ENCODE assay signal across 11 cellular contexts in the genomic region with DNA sequence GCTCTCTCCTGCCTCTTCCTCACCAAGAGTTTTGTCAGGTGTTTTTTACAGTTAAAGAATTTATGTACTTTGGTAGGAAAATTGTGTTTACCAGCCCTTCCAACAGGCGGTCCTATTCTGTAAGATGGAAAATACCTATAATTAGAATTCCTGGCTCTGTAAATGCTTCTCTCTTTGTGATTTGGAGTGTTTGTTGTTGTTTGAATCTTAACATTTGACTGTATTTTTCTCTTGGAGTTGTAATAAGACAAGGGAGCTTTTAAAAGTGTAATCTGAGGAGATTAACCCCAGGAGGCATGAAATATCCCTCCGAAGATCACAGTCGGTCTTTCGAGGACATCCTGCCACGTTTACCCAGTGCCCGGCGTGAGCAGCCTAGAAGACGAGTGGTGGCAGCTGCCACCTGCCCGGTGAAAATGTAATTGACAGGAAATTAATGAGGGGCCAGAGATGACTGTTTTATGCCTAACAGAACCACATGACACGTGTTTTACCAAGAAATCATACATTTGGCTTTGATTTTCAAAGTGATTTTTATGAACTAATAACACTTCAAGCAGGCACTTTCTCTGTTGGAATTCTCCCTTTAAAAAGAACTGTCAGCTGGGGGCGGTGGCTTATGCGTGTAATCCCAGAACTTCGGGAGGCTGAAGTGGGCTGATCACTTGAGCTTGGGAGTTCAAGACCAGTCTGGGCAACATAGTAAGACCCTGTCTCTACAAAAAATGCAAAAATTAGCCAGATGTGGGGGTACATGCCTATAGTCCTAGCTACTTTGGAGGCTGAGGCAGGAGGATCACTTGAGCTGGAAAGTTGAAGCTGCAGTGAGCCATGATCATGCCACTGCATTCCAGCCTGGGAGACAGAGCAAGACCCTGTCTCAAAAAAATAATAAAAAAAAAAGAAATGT. TPM values are rescaled to one million over a fixed set of nuclear protein-coding genes. Genes with fewer than 3 reads are reported as not detected.
DNase-seq lines count a peak whose midpoint lies in the region; TF ChIP-seq lines count a peak whose summit lies in the region.
"Had no signal": no experiment of that assay in that cellular context is flagged by ENCODE, and none has a peak within 500 bp of the region (broad histone marks: within the 10 kb centered on the region; RNA-seq: fewer than 3 reads in every experiment).

No MANE protein-coding gene starts in this region.

- WGBS in testis, 2 donors, result 61 to 73% methylated on average over 13 of the region's 13 CpGs

- no peak for DNase-seq in activated naive CD4-positive, alpha-beta T cell treated with anti-CD3 and anti-CD28 coated beads for 36 hours
- DNase-seq in NCI-H2227 (lab: John Stamatoyannopoulos, UW; ENCODE audit: unreplicated experiment) (peak; percentile 46), testis (peak; percentile 7), KG1 (lab: John Stamatoyannopoulos, UW) (no peak)
- DNase-seq in stimulated activated naive CD4-positive, alpha-beta T cell (lab: John Stamatoyannopoulos, UW), result no peak
- DNase-seq in activated effector memory CD4-positive, alpha-beta T cell treated with Interleukin-2 at 50 U/mL for 16 hours, result no peak
- DNase-seq: AML-193, brain microvascular endothelial cell, NCI-H187 treated with DMSO at 0.1 percent for 48 hours had no signal

- CTCF ChIA-PET in activated naive CD4-positive, alpha-beta T cell treated with anti-CD3 and anti-CD28 coated beads for 36 hours (lab: Charles Lee), result interaction anchor here (0.9 to 1.4 kb wide), 2 partner anchors 44 to 132 kb away, joined by 3 to 4 read pairs; no protein-coding TSS in a partner anchor

- no peak overlapping the region for H3K27ac ChIP-seq in testis
- H3K27ac ChIP-seq: brain microvascular endothelial cell had no signal

- no peak overlapping the region for H3K4me3 Mint-ChIP-seq in activated naive CD4-positive, alpha-beta T cell treated with anti-CD3 and anti-CD28 coated beads, Interleukin-2, amount 50 U/mL, for 24 hours
- H3K4me3 Mint-ChIP-seq in activated naive CD4-positive, alpha-beta T cell treated with anti-CD3 and anti-CD28 coated beads for 36 hours, result no peak overlapping the region
- H3K4me3 Mint-ChIP-seq in brain, result peak overlapping the region in 3 of 5 experiments; percentile 8 to 56 (median 30)

- no peaks in the 10 kb centered on the region for H3K36me3 ChIP-seq in testis (ENCODE audit: low read depth, missing control alignments)
- H3K36me3 ChIP-seq: brain microvascular endothelial cell had no signal

- peaks cover 4% of the 10 kb centered on the region for H3K36me3 Mint-ChIP-seq in activated naive CD4-positive, alpha-beta T cell treated with anti-CD3 and anti-CD28 coated beads, Interleukin-2, amount 50 U/mL, for 24 hours
- H3K36me3 Mint-ChIP-seq in activated naive CD4-positive, alpha-beta T cell treated with anti-CD3 and anti-CD28 coated beads for 36 hours (ENCODE audit: low read depth), result no peaks in the 10 kb centered on the region
- no peaks in the 10 kb centered on the region for H3K36me3 Mint-ChIP-seq in brain

- H3K9me3 ChIP-seq in testis, result no peaks in the 10 kb centered on the region

- H3K4me3 ChIP-seq in testis, result no peak overlapping the region

- no peaks in the 10 kb centered on the region for H3K9me3 Mint-ChIP-seq in activated naive CD4-positive, alpha-beta T cell treated with anti-CD3 and anti-CD28 coated beads, Interleukin-2, amount 50 U/mL, for 24 hours
- no peaks in the 10 kb centered on the region for H3K9me3 Mint-ChIP-seq in activated naive CD4-positive, alpha-beta T cell treated with anti-CD3 and anti-CD28 coated beads for 36 hours
- peaks cover 0 to 5% (median 3%) of the 10 kb centered on the region in 5 experiments for H3K9me3 Mint-ChIP-seq in brain

- H3K4me1 Mint-ChIP-seq in activated naive CD4-positive, alpha-beta T cell treated with anti-CD3 and anti-CD28 coated beads, Interleukin-2, amount 50 U/mL, for 24 hours, result peaks cover 28% of the 10 kb centered on the region
- H3K4me1 Mint-ChIP-seq in activated naive CD4-positive, alpha-beta T cell treated with anti-CD3 and anti-CD28 coated beads for 36 hours (ENCODE audit: low read depth), result peaks cover 55% of the 10 kb centered on the region
- peaks cover 49% of the 10 kb centered on the region for H3K4me1 Mint-ChIP-seq in brain

- intact Hi-C loops in activated naive CD4-positive, alpha-beta T cell treated with anti-CD3 and anti-CD28 coated beads for 36 hours (cut with micrococcal nuclease), result no loop called here
- intact Hi-C loops in testis (cut with DNase I; ENCODE audit: low total_unique reads), result no loop called here

- no peak for TF ChIP-seq POLR2A in testis (IDR thresholded peaks at IDR 0.05)

- no peaks in the 10 kb centered on the region for H3K27me3 ChIP-seq in testis
- H3K27me3 ChIP-seq: brain microvascular endothelial cell had no signal

- H3K27ac Mint-ChIP-seq in activated naive CD4-positive, alpha-beta T cell treated with anti-CD3 and anti-CD28 coated beads, Interleukin-2, amount 50 U/mL, for 24 hours, result peak overlapping the region; percentile 19
- no peak overlapping the region for H3K27ac Mint-ChIP-seq in activated naive CD4-positive, alpha-beta T cell treated with anti-CD3 and anti-CD28 coated beads for 36 hours
- peak overlapping the region in 4 of 5 experiments; percentile 15 to 92 (median 76) for H3K27ac Mint-ChIP-seq in brain

- TF ChIP-seq CTCF in brain (conservative IDR thresholded peaks at IDR 0.05) (no peak), testis (IDR thresholded peaks at IDR 0.05) (no peak)

- peaks cover 6% of the 10 kb centered on the region for H3K27me3 Mint-ChIP-seq in activated naive CD4-positive, alpha-beta T cell treated with anti-CD3 and anti-CD28 coated beads, Interleukin-2, amount 50 U/mL, for 24 hours
- peaks cover 37% of the 10 kb centered on the region for H3K27me3 Mint-ChIP-seq in activated naive CD4-positive, alpha-beta T cell treated with anti-CD3 and anti-CD28 coated beads for 36 hours (ENCODE audit: low read depth)
- H3K27me3 Mint-ChIP-seq in brain, result no peaks in the 10 kb centered on the region

- no peaks in the 10 kb centered on the region for H3K4me1 ChIP-seq in testis

RNA-seq across cellular contexts. Expression of a gene that starts 20.0 kb away (rescaled TPM):
- 1 to 10 TPM; 1.9 to 2.5 TPM for total RNA-seq in activated naive CD4-positive, alpha-beta T cell treated with anti-CD3 and anti-CD28 coated beads for 36 hours
- polyA plus RNA-seq in brain (ENCODE audit: insufficient read depth, low read depth, low replicate concordance) (1.2 TPM), testis (ENCODE audit: insufficient read depth, low read depth, low replicate concordance) (3.7 TPM)
- 1 to 10 TPM; 5.6 to 5.8 TPM for total RNA-seq in testis

Comparison
In these comparisons a context has a peak if more than half of its experiments do, and no peak if none do; other contexts are left out.
1. H3K4me3 Mint-ChIP-seq: peak in brain (3 of 5); none in activated naive CD4-positive, alpha-beta T cell treated with anti-CD3 and anti-CD28 coated beads, Interleukin-2, amount 50 U/mL, for 24 hours (single experiment) and activated naive CD4-positive, alpha-beta T cell treated with anti-CD3 and anti-CD28 coated beads for 36 hours (single experiment).
2. DNase-seq: peak in NCI-H2227 (single experiment) and testis (single experiment); none in activated naive CD4-positive, alpha-beta T cell treated with anti-CD3 and anti-CD28 coated beads for 36 hours (single experiment), stimulated activated naive CD4-positive, alpha-beta T cell (0 of 6), KG1 (single experiment) and activated effector memory CD4-positive, alpha-beta T cell treated with Interleukin-2 at 50 U/mL for 16 hours (single experiment).